16 cellular contexts compared by ENCODE assay signal in the genomic region with DNA sequence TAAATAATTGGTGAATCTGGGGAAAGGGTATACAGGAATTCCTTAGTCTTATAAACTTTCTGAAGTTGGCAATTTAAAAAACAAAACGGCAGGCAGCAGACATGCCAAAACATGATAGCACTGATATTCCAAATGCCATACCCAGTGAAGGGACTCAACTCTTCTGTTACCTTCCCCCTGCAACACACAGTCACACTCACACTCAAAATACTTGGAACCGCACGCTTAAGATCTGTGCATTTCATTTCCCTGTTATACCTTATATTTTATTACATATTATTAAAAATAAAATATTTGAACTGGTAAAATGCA.
DNase-seq lines count a peak whose midpoint lies in the region; ATAC-seq lines count a peak whose summit lies in the region.
"Had no signal": no experiment of that assay in that cellular context is flagged by ENCODE, and none has a peak within 500 bp of the region (broad histone marks: within the 10 kb centered on the region; RNA-seq: fewer than 3 reads in every experiment).

No MANE protein-coding gene starts in this region.

- H3K9me2 ChIP-seq in GM23248 (ENCODE audit: insufficient read depth), result no peaks in the 10 kb centered on the region

- in situ Hi-C loops in GM23248 (cut with MboI), result no loop called here

- no peak for DNase-seq in GM23248
- no peak for DNase-seq in DMS53 treated with DMSO at 0.1 percent for 48 hours (lab: John Stamatoyannopoulos, UW; ENCODE audit: unreplicated experiment)
- no peak for DNase-seq in activated gamma-delta T cell (lab: John Stamatoyannopoulos, UW)
- DNase-seq in effector memory CD8-positive, alpha-beta T cell, result no peak
- DNase-seq: activated CD4-positive, alpha-beta T cell treated with anti-CD3 and anti-CD28 coated beads for 4 hours; activated naive CD8-positive, alpha-beta T cell treated with anti-CD3 and anti-CD28 coated beads for 36 hours; CD8-positive, alpha-beta memory T cell; central memory CD4-positive, alpha-beta T cell; NCI-H1694 treated with DMSO at 0.1 percent for 48 hours; NCI-H345; stimulated activated CD4-positive, alpha-beta T cell treated with anti-CD3 and anti-CD28 coated beads, Interleukin-4, amount 100 ng/mL, for 4 hours; T-helper 9 cell had no signal

- H3K4me1 ChIP-seq in GM23248 (ENCODE audit: insufficient read depth) (peaks cover 16% of the 10 kb centered on the region; the same call in 1 of the 2 replicates), mucosa of rectum (ENCODE audit: control insufficient read depth in 2 of 2, insufficient read depth in 2 of 2, low read length in 2 of 2) (peaks cover 22% of the 10 kb centered on the region in 2 donors), subcutaneous abdominal adipose tissue (ENCODE audit: control insufficient read depth in 5 of 5, insufficient read depth in 5 of 5, low read length in 5 of 5) (peaks cover 12 to 67% (median 52%) of the 10 kb centered on the region in 5 donors)

- H3K79me2 ChIP-seq in GM23248 (ENCODE audit: insufficient read depth), result no peaks in the 10 kb centered on the region

- H3K27me3 Mint-ChIP-seq in effector memory CD8-positive, alpha-beta T cell, result no peaks in the 10 kb centered on the region
- H3K27me3 Mint-ChIP-seq: activated naive CD8-positive, alpha-beta T cell treated with anti-CD3 and anti-CD28 coated beads for 36 hours had no signal

- peaks cover 0 to 10% of the 10 kb centered on the region in 2 donors for H3K4me1 Mint-ChIP-seq in effector memory CD8-positive, alpha-beta T cell (ENCODE audit: low read depth in 2 of 2)

- H3K27ac Mint-ChIP-seq in effector memory CD8-positive, alpha-beta T cell, result no peak overlapping the region
- H3K27ac Mint-ChIP-seq: activated naive CD8-positive, alpha-beta T cell treated with anti-CD3 and anti-CD28 coated beads for 36 hours had no signal

- no peak overlapping the region for H3K27ac ChIP-seq in GM23248
- peak overlapping the region; percentile 100 for H3K27ac ChIP-seq in cingulate gyrus (ENCODE audit: low read depth, low read length)
- H3K27ac ChIP-seq in mucosa of rectum (ENCODE audit: low read depth in 2 of 2, low read length in 2 of 2), result peak overlapping the region; percentile 70 to 73
- H3K27ac ChIP-seq in subcutaneous abdominal adipose tissue (ENCODE audit: low read depth, low read length), result peak overlapping the region; percentile 76

- no peaks in the 10 kb centered on the region for H3K9me3 ChIP-seq in GM23248 (ENCODE audit: low read depth)
- H3K9me3 ChIP-seq in mucosa of rectum (ENCODE audit: control insufficient read depth in 2 of 2, low read length in 2 of 2), result no peaks in the 10 kb centered on the region
- H3K9me3 ChIP-seq in subcutaneous abdominal adipose tissue (ENCODE audit: control insufficient read depth in 5 of 5, low read length in 5 of 5), result no peaks in the 10 kb centered on the region

- no peaks in the 10 kb centered on the region for H3K36me3 Mint-ChIP-seq in effector memory CD8-positive, alpha-beta T cell (ENCODE audit: insufficient read depth)

- H3K9ac ChIP-seq in GM23248 (no peak overlapping the region), mucosa of rectum (ENCODE audit: low read depth in 1 of 2, low read length in 2 of 2) (no peak overlapping the region), subcutaneous abdominal adipose tissue (ENCODE audit: low read length in 5 of 5) (no peak overlapping the region)

- H4K20me1 ChIP-seq in GM23248 (ENCODE audit: insufficient read depth), result no peaks in the 10 kb centered on the region

- H3K36me3 ChIP-seq in GM23248 (ENCODE audit: low read depth), result no peaks in the 10 kb centered on the region
- H3K36me3 ChIP-seq in mucosa of rectum (ENCODE audit: control insufficient read depth in 2 of 2, insufficient read depth in 2 of 2, low read length in 2 of 2), result no peaks in the 10 kb centered on the region
- H3K36me3 ChIP-seq in subcutaneous abdominal adipose tissue (ENCODE audit: control insufficient read depth in 5 of 5, insufficient read depth in 5 of 5, low read length in 5 of 5), result no peaks in the 10 kb centered on the region

- H2AFZ ChIP-seq in GM23248, result 0 out of 2 replicates have a peak overlapping the region, but pooled peaks have one; percentile 78

- H3K27me3 ChIP-seq in GM23248 (replicated peaks; ENCODE audit: insufficient read depth), result no peaks in the 10 kb centered on the region
- no peaks in the 10 kb centered on the region for H3K27me3 ChIP-seq in mucosa of rectum (ENCODE audit: control insufficient read depth in 2 of 2, insufficient read depth in 2 of 2, low read length in 2 of 2)
- H3K27me3 ChIP-seq in subcutaneous abdominal adipose tissue (ENCODE audit: control insufficient read depth in 5 of 5, insufficient read depth in 4 of 5, low read length in 5 of 5), result no peaks in the 10 kb centered on the region

- no peaks in the 10 kb centered on the region for H3K9me3 Mint-ChIP-seq in effector memory CD8-positive, alpha-beta T cell
- H3K9me3 Mint-ChIP-seq: CD8-positive, alpha-beta memory T cell had no signal

- 74 to 78% methylated on average over 3 of the region's 3 CpGs for WGBS in GM23248 (ENCODE audit: low coverage in 1 of 2, low lambda C conversion rate in 2 of 2, missing lambda C conversion rate in 2 of 2), 2 experiments

- no peak overlapping the region for H3K4me3 Mint-ChIP-seq in effector memory CD8-positive, alpha-beta T cell
- H3K4me3 Mint-ChIP-seq: activated naive CD8-positive, alpha-beta T cell treated with anti-CD3 and anti-CD28 coated beads for 36 hours; CD8-positive, alpha-beta memory T cell had no signal

- H3K4me3 ChIP-seq in GM23248 (no peak overlapping the region), mucosa of rectum (ENCODE audit: low read length in 2 of 2) (no peak overlapping the region), subcutaneous abdominal adipose tissue (ENCODE audit: low read depth in 1 of 5, low read length in 5 of 5) (no peak overlapping the region)

- no peak overlapping the region for H3K4me2 ChIP-seq in GM23248 (ENCODE audit: unreplicated experiment)

- no peak for ATAC-seq in HG03342 (IDR thresholded peaks at IDR 0.05; ENCODE audit: unreplicated experiment)
- ATAC-seq in effector memory CD8-positive, alpha-beta T cell (replicated peaks), result no peak

- H3F3A ChIP-seq in GM23248 (ENCODE audit: insufficient read depth), result no peaks in the 10 kb centered on the region
